Comparison of ENCODE assay signal across 21 cellular contexts in genomic region chr14:72929316-72930080, GRCh38. TPM values are rescaled to one million over a fixed set of nuclear protein-coding genes. Genes with fewer than 3 reads are reported as not detected.
A peak's percentile ranks its signal among the peaks of the same experiment; 100 is the strongest.
DNase-seq lines count a peak whose midpoint lies in the region; ATAC-seq and TF ChIP-seq lines count a peak whose summit lies in the region.
"Had no signal": no experiment of that assay in that cellular context is flagged by ENCODE, and none has a peak within 500 bp of the region (broad histone marks: within the 10 kb centered on the region; RNA-seq: fewer than 3 reads in every experiment).

No MANE protein-coding gene starts in this region.

- H3K79me2 ChIP-seq in osteoblast (ENCODE audit: insufficient read depth, low read length) = peaks cover 52% of the 10 kb centered on the region

- H3K4me2 ChIP-seq in osteoblast (ENCODE audit: insufficient read depth, low read length) = peak overlapping the region; percentile 48
- H3K4me2 ChIP-seq: BLaER1 had no signal

- H3K36me3 ChIP-seq in endodermal cell (ENCODE audit: control insufficient read depth, insufficient read depth, low read length) (peaks cover 4% of the 10 kb centered on the region), osteoblast (ENCODE audit: insufficient read depth, low read length) (no peaks in the 10 kb centered on the region)

- no peaks in the 10 kb centered on the region for H3K27me3 ChIP-seq in endodermal cell (ENCODE audit: control insufficient read depth, insufficient read depth, low read length, poor library complexity, severe bottlenecking)
- no peaks in the 10 kb centered on the region for H3K27me3 ChIP-seq in osteoblast (ENCODE audit: insufficient read depth, low read length)
- H3K27me3 ChIP-seq in foreskin keratinocyte = no peaks in the 10 kb centered on the region
- H3K27me3 ChIP-seq: BLaER1 had no signal

- WGBS in endodermal cell (ENCODE audit: insufficient coverage in 1 of 2, insufficient read length in 1 of 2), 2 experiments = 95 to 97% methylated on average over 39 to 43 of the region's 43 CpGs

- H4K20me1 ChIP-seq in osteoblast (ENCODE audit: insufficient read depth, low read length) = no peaks in the 10 kb centered on the region

- H2AFZ ChIP-seq in osteoblast (ENCODE audit: low read length) = peak overlapping the region; percentile 65

- no peak overlapping the region for H3K9ac ChIP-seq in endodermal cell (ENCODE audit: extremely low read depth, low read length, poor library complexity, severe bottlenecking)
- H3K9ac ChIP-seq: BLaER1 had no signal

- H3K4me3 ChIP-seq in endodermal cell (ENCODE audit: low read length) (no peak overlapping the region), osteoblast (ENCODE audit: insufficient read depth, low read length) (peak overlapping the region; percentile 35)
- H3K4me3 ChIP-seq: BLaER1 had no signal

- DNase-seq in activated effector memory CD4-positive, alpha-beta T cell treated with anti-CD3 and anti-CD28 coated beads, Interleukin-2, amount 50 U/mL, for 16 hours = peak; percentile 56
- no peak for DNase-seq in activated effector memory CD4-positive, alpha-beta T cell treated with Interleukin-2 at 50 U/mL for 16 hours
- DNase-seq in endodermal cell = peak; percentile 42
- no peak for DNase-seq in osteoblast (ENCODE audit: insufficient read length, low spot score, missing footprints)
- DNase-seq in foreskin keratinocyte = no peak
- no peak for DNase-seq in activated naive CD8-positive, alpha-beta T cell treated with anti-CD3 and anti-CD28 coated beads, Interleukin-2, amount 50 U/mL, for 24 hours
- DNase-seq: ACHN; Caco-2; CD4-positive, alpha-beta T cell; GDM1; Kasumi-1; NCI-H1417 treated with DMSO at 0.1 percent for 48 hours; NCI-H187; NCI-H2107; NCI-H446 treated with DMSO at 0.1 percent for 48 hours; NCI-H526 treated with DMSO at 0.1 percent for 48 hours; Right ventricle myocardium superior had no signal

- no peak overlapping the region for H3K27ac Mint-ChIP-seq in endodermal cell
- no peak overlapping the region for H3K27ac Mint-ChIP-seq in activated naive CD8-positive, alpha-beta T cell treated with anti-CD3 and anti-CD28 coated beads, Interleukin-2, amount 50 U/mL, for 24 hours
- H3K27ac Mint-ChIP-seq: CD4-positive, alpha-beta T cell had no signal

- peaks cover 3% of the 10 kb centered on the region for H3K4me1 Mint-ChIP-seq in endodermal cell
- peaks cover 17% of the 10 kb centered on the region for H3K4me1 Mint-ChIP-seq in activated naive CD8-positive, alpha-beta T cell treated with anti-CD3 and anti-CD28 coated beads, Interleukin-2, amount 50 U/mL, for 24 hours

- H3K4me1 ChIP-seq in endodermal cell (ENCODE audit: control insufficient read depth, insufficient read depth, low read length) (no peaks in the 10 kb centered on the region), osteoblast (ENCODE audit: insufficient read depth, low read length) (no peaks in the 10 kb centered on the region), foreskin keratinocyte (peaks cover 4% of the 10 kb centered on the region)
- H3K4me1 ChIP-seq: Caco-2 had no signal

- ATAC-seq in GM19351 (IDR thresholded peaks at IDR 0.05; ENCODE audit: unreplicated experiment) (no peak), foreskin keratinocyte (no peak), GM19328 (IDR thresholded peaks at IDR 0.05; ENCODE audit: unreplicated experiment) (no peak)
- no peak for ATAC-seq in activated naive CD8-positive, alpha-beta T cell treated with anti-CD3 and anti-CD28 coated beads, Interleukin-2, amount 50 U/mL, for 24 hours

- TF ChIP-seq CTCF in endodermal cell (conservative IDR thresholded peaks at IDR 0.05) (no peak), osteoblast (IDR thresholded peaks at IDR 0.05; ENCODE audit: extremely low read depth, low read depth, low read length) (no peak), foreskin keratinocyte (conservative IDR thresholded peaks at IDR 0.05) (no peak)

- H3K4me3 Mint-ChIP-seq in endodermal cell = no peak overlapping the region
- H3K4me3 Mint-ChIP-seq in activated naive CD8-positive, alpha-beta T cell treated with anti-CD3 and anti-CD28 coated beads, Interleukin-2, amount 50 U/mL, for 24 hours = no peak overlapping the region
- H3K4me3 Mint-ChIP-seq: CD4-positive, alpha-beta T cell had no signal

- peaks cover 14% of the 10 kb centered on the region for H3K27me3 Mint-ChIP-seq in endodermal cell (ENCODE audit: insufficient read depth)
- H3K27me3 Mint-ChIP-seq in activated naive CD8-positive, alpha-beta T cell treated with anti-CD3 and anti-CD28 coated beads, Interleukin-2, amount 50 U/mL, for 24 hours = peaks cover 5% of the 10 kb centered on the region
- H3K27me3 Mint-ChIP-seq: CD4-positive, alpha-beta T cell had no signal

- no peak overlapping the region for H3K27ac ChIP-seq in endodermal cell (ENCODE audit: low read depth, low read length)
- no peak overlapping the region for H3K27ac ChIP-seq in osteoblast (ENCODE audit: low read depth, low read length)
- no peak overlapping the region for H3K27ac ChIP-seq in foreskin keratinocyte
- H3K27ac ChIP-seq: 22Rv1, BLaER1 had no signal

- H3K9me3 Mint-ChIP-seq in endodermal cell = no peaks in the 10 kb centered on the region
- H3K9me3 Mint-ChIP-seq in activated naive CD8-positive, alpha-beta T cell treated with anti-CD3 and anti-CD28 coated beads, Interleukin-2, amount 50 U/mL, for 24 hours = no peaks in the 10 kb centered on the region
- H3K9me3 Mint-ChIP-seq: CD4-positive, alpha-beta T cell had no signal

- H3K9me3 ChIP-seq in endodermal cell (ENCODE audit: control insufficient read depth, low read length) (no peaks in the 10 kb centered on the region), osteoblast (ENCODE audit: low read depth, low read length) (no peaks in the 10 kb centered on the region)
- H3K9me3 ChIP-seq: Caco-2 had no signal

- H3K36me3 Mint-ChIP-seq in endodermal cell (ENCODE audit: low read depth) = peaks cover 11% of the 10 kb centered on the region
- H3K36me3 Mint-ChIP-seq in activated naive CD8-positive, alpha-beta T cell treated with anti-CD3 and anti-CD28 coated beads, Interleukin-2, amount 50 U/mL, for 24 hours (ENCODE audit: low read depth) = peaks cover 5% of the 10 kb centered on the region

RNA-seq across cellular contexts. Expression of gene DCAF4, which starts 3.2 kb away (rescaled TPM):
- total RNA-seq in endodermal cell (10 to 100 TPM; 16.4 to 17.7 TPM), osteoblast (18.3 and 21.0 TPM in 2 replicates), foreskin keratinocyte (17.1 and 32.4 TPM in 2 replicates)
- polyA plus RNA-seq in endodermal cell (2013, experiment 1 of 2) = 9.4 TPM
- polyA plus RNA-seq in endodermal cell (2013, experiment 2 of 2) = 8.2 TPM
- 8.6 and 16.5 TPM in 2 replicates for polyA plus RNA-seq in foreskin keratinocyte

RNA-seq across cellular contexts. Expression of gene DPF3, which starts 35.6 kb away (rescaled TPM):
- total RNA-seq in endodermal cell = not detected
- polyA plus RNA-seq in endodermal cell (2013, experiment 1 of 2) = 3.5 TPM
- 3.9 TPM for polyA plus RNA-seq in endodermal cell (2013, experiment 2 of 2)
- total RNA-seq in osteoblast = 0.59 and 1.8 TPM in 2 replicates
- 0.18 and 0.95 TPM in 2 replicates for total RNA-seq in foreskin keratinocyte
- polyA plus RNA-seq in foreskin keratinocyte = 0.10 and 0.26 TPM in 2 replicates
- total RNA-seq: Caco-2 had no signal

Comparison
In these comparisons a context has a peak if more than half of its experiments do, and no peak if none do; other contexts are left out.
1. DNase-seq: peak in activated effector memory CD4-positive, alpha-beta T cell treated with anti-CD3 and anti-CD28 coated beads, Interleukin-2, amount 50 U/mL, for 16 hours (single experiment) and endodermal cell (single experiment); none in activated effector memory CD4-positive, alpha-beta T cell treated with Interleukin-2 at 50 U/mL for 16 hours (single experiment), osteoblast (single experiment), foreskin keratinocyte (0 of 2) and activated naive CD8-positive, alpha-beta T cell treated with anti-CD3 and anti-CD28 coated beads, Interleukin-2, amount 50 U/mL, for 24 hours (single experiment).